In the genomic region with DNA sequence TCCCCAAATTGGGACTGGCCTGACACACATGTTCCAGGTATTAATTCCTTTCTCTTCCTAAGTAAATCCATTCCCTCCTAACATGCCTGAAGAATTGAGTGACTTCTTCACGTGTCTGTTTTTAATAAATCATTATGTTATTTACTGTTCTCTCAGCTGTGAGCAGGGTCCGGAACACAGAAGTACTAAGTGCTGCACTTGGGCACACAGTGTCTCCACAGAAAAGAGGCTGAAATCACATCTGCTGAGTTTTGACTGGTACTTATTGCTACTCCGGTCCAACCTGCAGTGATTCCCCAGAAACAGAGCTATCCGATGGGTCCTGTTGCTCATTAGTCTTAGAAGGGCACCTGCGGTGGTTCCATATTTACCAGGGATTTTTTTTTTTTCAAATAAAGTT, we compare ENCODE assay signal across 31 cellular contexts.
"Had no signal": no experiment of that assay in that cellular context is flagged by ENCODE, and none has a peak within 500 bp of the region (broad histone marks: within the 10 kb centered on the region; RNA-seq: fewer than 3 reads in every experiment).

No MANE protein-coding gene starts in this region.

- H3K36me3 Mint-ChIP-seq: activated CD4-positive, alpha-beta memory T cell treated with anti-CD3 and anti-CD28 coated beads for 36 hours; activated CD8-positive, alpha-beta memory T cell treated with anti-CD3 and anti-CD28 coated beads, Interleukin-2, amount 10 ng/mL, durations not matched to agents 7 days and 5 days; activated naive CD4-positive, alpha-beta T cell treated with anti-CD3 and anti-CD28 coated beads, Interleukin-2, amount 10 ng/mL, durations not matched to agents 7 days and 5 days; activated naive CD4-positive, alpha-beta T cell treated with anti-CD3 and anti-CD28 coated beads, Interleukin-2, amount 50 U/mL, for 72 hours; brain had no signal

- H3K36me3 ChIP-seq: adrenal gland, ascending aorta, breast epithelium, cardiac muscle cell, colonic mucosa, esophagus squamous epithelium had no signal

- H3K27me3 Mint-ChIP-seq: activated CD4-positive, alpha-beta memory T cell treated with anti-CD3 and anti-CD28 coated beads for 36 hours; activated CD4-positive, alpha-beta T cell treated with anti-CD3 and anti-CD28 coated beads, Interleukin-2, amount 10 ng/mL, durations not matched to agents 24 days and 14 days; activated CD8-positive, alpha-beta memory T cell treated with anti-CD3 and anti-CD28 coated beads, Interleukin-2, amount 10 ng/mL, durations not matched to agents 7 days and 5 days; activated naive CD4-positive, alpha-beta T cell treated with anti-CD3 and anti-CD28 coated beads, Interleukin-2, amount 10 ng/mL, durations not matched to agents 7 days and 5 days had no signal

- H3K4me3 ChIP-seq: adrenal gland, ascending aorta, breast epithelium, cardiac muscle cell, colonic mucosa, esophagus squamous epithelium had no signal

- H3K9me3 Mint-ChIP-seq: activated CD4-positive, alpha-beta memory T cell treated with anti-CD3 and anti-CD28 coated beads for 36 hours; activated CD4-positive, alpha-beta T cell treated with anti-CD3 and anti-CD28 coated beads, Interleukin-2, amount 10 ng/mL, durations not matched to agents 24 days and 14 days; activated naive CD4-positive, alpha-beta T cell treated with anti-CD3 and anti-CD28 coated beads, Interleukin-2, amount 10 ng/mL, durations not matched to agents 7 days and 5 days; activated naive CD4-positive, alpha-beta T cell treated with anti-CD3 and anti-CD28 coated beads, Interleukin-2, amount 50 U/mL, for 72 hours; activated T-helper 1 cell treated with anti-CD3 and anti-CD28 coated beads, Interleukin-12 subunit alpha, Interleukin-12 subunit beta, Interleukin-2, Interleukin-4 antibody, amounts not matched to agents 30 ng/mL and 10 ng/mL and 1 ng/mL, durations not matched to agents 14 hours and 24 hours and 36 hours; T-helper 2 cell treated with Interferon-gamma antibody and Interleukin-4, amounts not matched to agents 5 μg/mL and 100 μg/mL, for 36 hours had no signal

- DNase-seq: activated CD4-positive, alpha-beta memory T cell treated with anti-CD3 and anti-CD28 coated beads for 36 hours; activated CD4-positive, alpha-beta T cell treated with anti-CD3 and anti-CD28 coated beads for 36 hours; activated CD4-positive, alpha-beta T cell treated with anti-CD3 and anti-CD28 coated beads, Interleukin-2, amount 10 ng/mL, durations not matched to agents 24 days and 14 days; activated CD4-positive, CD25-positive, alpha-beta regulatory T cell; activated CD4-positive, CD25-positive, alpha-beta regulatory T cell treated with anti-CD3 and anti-CD28 coated beads, Interleukin-2, amount 50 U/mL, for 72 hours; activated CD8-positive, alpha-beta memory T cell treated with anti-CD3 and anti-CD28 coated beads, Interleukin-2, amount 10 ng/mL, durations not matched to agents 7 days and 5 days; activated CD8-positive, alpha-beta memory T cell treated with anti-CD3 and anti-CD28 coated beads, Interleukin-2, amount 50 U/mL, for 4 hours; activated CD8-positive, alpha-beta T cell treated with anti-CD3 and anti-CD28 coated beads, Interleukin-2, amount 10 ng/mL, durations not matched to agents 7 days and 5 days; activated gamma-delta T cell; activated naive CD4-positive, alpha-beta T cell; activated naive CD4-positive, alpha-beta T cell treated with anti-CD3 and anti-CD28 coated beads, Interleukin-2, amount 10 ng/mL, durations not matched to agents 7 days and 5 days; activated T-cell treated with anti-CD3 and anti-CD28 coated beads, Interleukin-2, amount 50 U/mL, for 1 hour; activated T-cell treated with anti-CD3 and anti-CD28 coated beads, Interleukin-2, amount 50 U/mL, for 48 hours; adrenal gland; amygdala; central memory CD4-positive, alpha-beta T cell; cerebellar nuclear complex; colonic mucosa; effector CD8-positive, alpha-beta T cell; esophagus squamous epithelium; head of caudate nucleus; T-helper 1 cell; T-helper 17 cell had no signal

- H3K4me1 Mint-ChIP-seq: activated CD4-positive, alpha-beta T cell treated with anti-CD3 and anti-CD28 coated beads for 36 hours; activated CD4-positive, alpha-beta T cell treated with anti-CD3 and anti-CD28 coated beads, Interleukin-2, amount 10 ng/mL, durations not matched to agents 24 days and 14 days; activated CD8-positive, alpha-beta memory T cell treated with anti-CD3 and anti-CD28 coated beads, Interleukin-2, amount 10 ng/mL, durations not matched to agents 7 days and 5 days; activated naive CD4-positive, alpha-beta T cell treated with anti-CD3 and anti-CD28 coated beads, Interleukin-2, amount 10 ng/mL, durations not matched to agents 7 days and 5 days; brain; T-helper 17 cell had no signal

- H3K9me3 ChIP-seq: adrenal gland, ascending aorta, breast epithelium, colonic mucosa, esophagus squamous epithelium had no signal

- H3K4me3 Mint-ChIP-seq: activated CD4-positive, alpha-beta memory T cell treated with anti-CD3 and anti-CD28 coated beads for 36 hours; activated CD4-positive, alpha-beta T cell treated with anti-CD3 and anti-CD28 coated beads for 36 hours; activated CD4-positive, alpha-beta T cell treated with anti-CD3 and anti-CD28 coated beads, Interleukin-2, amount 10 ng/mL, durations not matched to agents 24 days and 14 days; activated CD8-positive, alpha-beta memory T cell treated with anti-CD3 and anti-CD28 coated beads, Interleukin-2, amount 10 ng/mL, durations not matched to agents 7 days and 5 days; activated CD8-positive, alpha-beta T cell treated with anti-CD3 and anti-CD28 coated beads, Interleukin-2, amount 10 ng/mL, durations not matched to agents 7 days and 5 days; activated naive CD4-positive, alpha-beta T cell treated with anti-CD3 and anti-CD28 coated beads, Interleukin-2, amount 10 ng/mL, durations not matched to agents 7 days and 5 days; activated T-helper 1 cell treated with anti-CD3 and anti-CD28 coated beads, Interleukin-12 subunit alpha, Interleukin-12 subunit beta, Interleukin-2, Interleukin-4 antibody, amounts not matched to agents 30 ng/mL and 10 ng/mL and 1 ng/mL, durations not matched to agents 14 hours and 24 hours and 36 hours; brain; T-helper 17 cell; T-helper 2 cell treated with Interferon-gamma antibody and Interleukin-4, amounts not matched to agents 5 μg/mL and 100 μg/mL, for 36 hours had no signal

- H3K27me3 ChIP-seq: adrenal gland, ascending aorta, breast epithelium, cardiac muscle cell, colonic mucosa had no signal

- ATAC-seq: activated CD4-positive, alpha-beta T cell treated with anti-CD3 and anti-CD28 coated beads for 36 hours; activated CD8-positive, alpha-beta memory T cell treated with anti-CD3 and anti-CD28 coated beads, Interleukin-2, amount 10 ng/mL, durations not matched to agents 7 days and 5 days; activated CD8-positive, alpha-beta T cell treated with anti-CD3 and anti-CD28 coated beads, Interleukin-2, amount 10 ng/mL, durations not matched to agents 7 days and 5 days; activated naive CD4-positive, alpha-beta T cell treated with anti-CD3 and anti-CD28 coated beads, Interleukin-2, amount 50 U/mL, for 72 hours; T-helper 17 cell had no signal

- H3K27ac ChIP-seq: adrenal gland, ascending aorta, breast epithelium, cardiac muscle cell, colonic mucosa, epithelial cell of prostate, esophagus squamous epithelium had no signal

- H3K27ac Mint-ChIP-seq: activated CD4-positive, alpha-beta memory T cell treated with anti-CD3 and anti-CD28 coated beads for 36 hours; activated CD4-positive, alpha-beta T cell treated with anti-CD3 and anti-CD28 coated beads for 36 hours; activated CD4-positive, alpha-beta T cell treated with anti-CD3 and anti-CD28 coated beads, Interleukin-2, amount 10 ng/mL, durations not matched to agents 24 days and 14 days; activated CD8-positive, alpha-beta memory T cell treated with anti-CD3 and anti-CD28 coated beads, Interleukin-2, amount 10 ng/mL, durations not matched to agents 7 days and 5 days; activated CD8-positive, alpha-beta T cell treated with anti-CD3 and anti-CD28 coated beads, Interleukin-2, amount 10 ng/mL, durations not matched to agents 7 days and 5 days; activated naive CD4-positive, alpha-beta T cell treated with anti-CD3 and anti-CD28 coated beads, Interleukin-2, amount 10 ng/mL, durations not matched to agents 7 days and 5 days; activated naive CD4-positive, alpha-beta T cell treated with anti-CD3 and anti-CD28 coated beads, Interleukin-2, amount 50 U/mL, for 72 hours; activated T-helper 1 cell treated with anti-CD3 and anti-CD28 coated beads, Interleukin-12 subunit alpha, Interleukin-12 subunit beta, Interleukin-2, Interleukin-4 antibody, amounts not matched to agents 30 ng/mL and 10 ng/mL and 1 ng/mL, durations not matched to agents 14 hours and 24 hours and 36 hours; brain; T-helper 17 cell; T-helper 2 cell treated with Interferon-gamma antibody and Interleukin-4, amounts not matched to agents 5 μg/mL and 100 μg/mL, for 36 hours had no signal

- H3K4me1 ChIP-seq: adrenal gland, ascending aorta, breast epithelium, colonic mucosa, esophagus squamous epithelium had no signal
